In genomic region chr17:2593846-2594656, GRCh38 we compare ENCODE assay signal across 8 cellular contexts. TPM values are rescaled to one million over a fixed set of nuclear protein-coding genes. Genes with fewer than 3 reads are reported as not detected.
DNase-seq lines count a peak whose midpoint lies in the region; ATAC-seq and TF ChIP-seq lines count a peak whose summit lies in the region.

No MANE protein-coding gene starts in this region.

- CTCF ChIA-PET in activated CD4-positive, alpha-beta T cell treated with anti-CD3 and anti-CD28 coated beads for 36 hours (lab: Charles Lee) = interaction anchor here (1.6 kb wide), 1 partner anchor 7 kb away, joined by 6 read pairs; no protein-coding TSS in a partner anchor

- TF ChIP-seq CTCF in chondrocyte (IDR thresholded peaks at IDR 0.05) = peak; percentile 14

- peak; percentile 48 for ATAC-seq in HG03025 (IDR thresholded peaks at IDR 0.05; ENCODE audit: low FRiP score, unreplicated experiment)
- peak; percentile 63 for ATAC-seq in activated CD4-positive, alpha-beta T cell treated with anti-CD3 and anti-CD28 coated beads for 36 hours

- intact Hi-C loops in activated CD4-positive, alpha-beta T cell treated with anti-CD3 and anti-CD28 coated beads for 36 hours (cut with DNase I, micrococcal nuclease) = loop anchor here (1.0 to 5.0 kb wide), 9 partner anchors 81 to 1043 kb away; partner anchors contain the start of genes METTL16 (in 2 of the 2), CLUH (in 1 of the 2), CTNS (in 1 of the 2) and MNT (in 1 of the 2)

- POLR2A ChIA-PET in activated CD4-positive, alpha-beta T cell treated with anti-CD3 and anti-CD28 coated beads for 36 hours (lab: Charles Lee) = interaction anchor here (0.6 to 1.6 kb wide), 3 partner anchors 15 to 201 kb away, joined by 3 to 6 read pairs (median 5); no protein-coding TSS in a partner anchor

- peak; percentile 5 for DNase-seq in NCI-H2107 (lab: John Stamatoyannopoulos, UW)
- DNase-seq in NCI-H2107 treated with DMSO at 0.1 percent for 48 hours (lab: John Stamatoyannopoulos, UW; ENCODE audit: unreplicated experiment) = no peak
- peak; percentile 67 for DNase-seq in NCI-H226
- DNase-seq in activated CD4-positive, alpha-beta T cell treated with anti-CD3 and anti-CD28 coated beads for 36 hours = peak; percentile 92
- DNase-seq in chondrocyte (ENCODE audit: low spot score) = peak; percentile 93
- peak; percentile 72 to 79 for DNase-seq in stimulated activated CD4-positive, alpha-beta T cell treated with anti-CD3 and anti-CD28 coated beads, Interleukin-1b, Interleukin-23, amount 100 ng/mL, for 4 hours (ENCODE audit: low read depth in 2 of 2)

- no peaks in the 10 kb centered on the region for H3K27me3 Mint-ChIP-seq in activated CD4-positive, alpha-beta T cell treated with anti-CD3 and anti-CD28 coated beads for 36 hours
- H3K27me3 Mint-ChIP-seq in chondrocyte (ENCODE audit: low read depth) = no peaks in the 10 kb centered on the region

- H3K27ac Mint-ChIP-seq in activated CD4-positive, alpha-beta T cell treated with anti-CD3 and anti-CD28 coated beads for 36 hours = peak overlapping the region; percentile 87
- peak overlapping the region; percentile 99 for H3K27ac Mint-ChIP-seq in chondrocyte (ENCODE audit: unreplicated experiment)

- H3K27me3 ChIP-seq in layer of hippocampus (ENCODE audit: control insufficient read depth, insufficient read depth, low read length) = no peaks in the 10 kb centered on the region

- H3K27ac ChIP-seq in layer of hippocampus (ENCODE audit: low read depth, low read length) = peak overlapping the region; percentile 96

- H3K4me3 Mint-ChIP-seq in activated CD4-positive, alpha-beta T cell treated with anti-CD3 and anti-CD28 coated beads for 36 hours = peak overlapping the region; percentile 79
- peak overlapping the region; percentile 93 for H3K4me3 Mint-ChIP-seq in chondrocyte (ENCODE audit: unreplicated experiment)

- peaks cover 34% of the 10 kb centered on the region for H3K4me1 Mint-ChIP-seq in activated CD4-positive, alpha-beta T cell treated with anti-CD3 and anti-CD28 coated beads for 36 hours
- H3K4me1 Mint-ChIP-seq in chondrocyte (ENCODE audit: low read depth) = peaks cover 38% of the 10 kb centered on the region

- H3K36me3 Mint-ChIP-seq in activated CD4-positive, alpha-beta T cell treated with anti-CD3 and anti-CD28 coated beads for 36 hours (ENCODE audit: low read depth) = peaks cover 6% of the 10 kb centered on the region
- H3K36me3 Mint-ChIP-seq in chondrocyte (ENCODE audit: low read depth) = no peaks in the 10 kb centered on the region

- H3K9me3 Mint-ChIP-seq in activated CD4-positive, alpha-beta T cell treated with anti-CD3 and anti-CD28 coated beads for 36 hours (ENCODE audit: low read depth) = no peaks in the 10 kb centered on the region
- H3K9me3 Mint-ChIP-seq in chondrocyte (ENCODE audit: low read depth) = no peaks in the 10 kb centered on the region

RNA-seq across cellular contexts. Expression of gene PAFAH1B1, which starts 0.6 kb away (rescaled TPM):
- 100 to 1,000 TPM; 163 to 167 TPM for total RNA-seq in activated CD4-positive, alpha-beta T cell treated with anti-CD3 and anti-CD28 coated beads for 36 hours
- 150 to 151 TPM (median 151 TPM) in 3 replicates for total RNA-seq in chondrocyte
